In the genomic region with DNA sequence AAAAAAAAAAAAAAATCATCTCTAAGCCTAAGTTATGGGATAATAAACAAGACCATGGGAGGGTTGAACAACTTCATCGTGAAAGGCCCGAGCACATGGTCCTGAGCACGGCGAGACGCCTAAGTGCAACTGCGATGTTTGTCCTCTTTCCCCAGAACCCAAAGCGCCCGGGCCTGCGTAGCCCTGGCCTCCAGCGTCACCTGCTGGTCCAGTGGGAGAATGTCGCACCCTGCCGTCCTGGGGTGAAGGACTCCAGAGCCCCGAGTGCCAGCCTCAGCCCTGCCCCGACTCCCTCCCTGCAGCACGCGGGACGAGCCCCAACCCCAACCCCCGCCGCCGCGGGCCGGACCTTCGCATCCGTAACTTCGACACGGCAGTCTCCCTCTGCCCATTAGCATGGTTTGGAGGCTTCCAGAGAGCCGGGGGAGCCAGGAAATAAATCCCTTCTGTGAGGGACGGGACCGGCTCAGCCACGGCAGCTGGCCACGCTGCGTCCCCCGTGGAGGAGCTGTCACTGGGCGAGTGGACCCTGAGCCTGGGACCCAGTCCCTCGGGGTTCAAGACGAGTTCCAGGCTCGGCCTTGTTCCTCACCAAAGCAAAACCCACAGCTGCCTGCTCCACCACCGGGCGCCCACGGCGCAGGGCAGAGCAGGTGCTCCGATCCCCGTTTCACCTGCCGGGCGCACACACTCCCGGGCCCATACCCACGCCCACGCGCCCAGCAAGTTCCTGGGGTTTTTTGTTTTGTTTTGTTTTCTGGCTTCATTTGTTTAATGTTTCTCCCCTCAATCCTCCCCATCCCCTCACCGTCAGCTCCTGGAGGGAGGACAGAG, we compare ENCODE assay signal across 8 cellular contexts.
DNase-seq lines count a peak whose midpoint lies in the region; ATAC-seq and TF ChIP-seq lines count a peak whose summit lies in the region.

No MANE protein-coding gene starts in this region.

- H4K20me1 ChIP-seq in PC-9 (ENCODE audit: insufficient read depth), result no peaks in the 10 kb centered on the region

- H3K9ac ChIP-seq in HUES48 (ENCODE audit: low read depth, low read length), result no peak overlapping the region
- peak overlapping the region; percentile 51 for H3K9ac ChIP-seq in neuronal stem cell (ENCODE audit: low read depth, low read length, poor library complexity)

- H2AFZ ChIP-seq in PC-9 (peak overlapping the region; percentile 81), neuronal stem cell (ENCODE audit: low read length) (peak overlapping the region; percentile 90)

- POLR2A ChIA-PET in PC-9 (lab: Charles Lee; ENCODE audit: unreplicated experiment), result no interaction called here

- H3K4me2 ChIP-seq in PC-9 (peak overlapping the region; percentile 83), neuronal stem cell (ENCODE audit: insufficient read depth, low read length, poor library complexity, severe bottlenecking) (peak overlapping the region; percentile 59)

- H3K4me1 ChIP-seq in HUES48 (ENCODE audit: control insufficient read depth, insufficient read depth, low read length), result peaks cover 13% of the 10 kb centered on the region
- H3K4me1 ChIP-seq in PC-9 (replicated peaks; ENCODE audit: insufficient read depth), result peaks cover 14% of the 10 kb centered on the region; the same call in 1 of the 2 replicates
- peaks cover 0 to 19% (median 11%) of the 10 kb centered on the region in 3 donors for H3K4me1 ChIP-seq in gastroesophageal sphincter
- H3K4me1 ChIP-seq in neuronal stem cell (ENCODE audit: control insufficient read depth in 2 of 2, insufficient read depth in 1 of 2, low read depth in 1 of 2, low read length in 2 of 2), result peaks cover 5 to 14% of the 10 kb centered on the region in 2 donors
- H3K4me1 ChIP-seq in thoracic aorta (ENCODE audit: control insufficient read depth in 1 of 2, low read depth in 2 of 2), result peaks cover 12 to 13% of the 10 kb centered on the region in 2 donors

- no peak overlapping the region for H3K27ac ChIP-seq in HUES48 (ENCODE audit: low read depth, low read length)
- H3K27ac ChIP-seq in PC-9, result no peak overlapping the region
- no peak overlapping the region for H3K27ac ChIP-seq in gastroesophageal sphincter
- H3K27ac ChIP-seq in neuronal stem cell (replicated peaks; ENCODE audit: low read length), result no peak overlapping the region
- no peak overlapping the region for H3K27ac ChIP-seq in thoracic aorta

- H3K27me3 ChIP-seq in HUES48 (ENCODE audit: control insufficient read depth, insufficient read depth, low read length) (peaks cover 70% of the 10 kb centered on the region), PC-9 (ENCODE audit: insufficient read depth, low read depth) (no peaks in the 10 kb centered on the region), gastroesophageal sphincter (peaks cover 83% of the 10 kb centered on the region), neuronal stem cell (ENCODE audit: control insufficient read depth in 3 of 3, insufficient read depth in 3 of 3, low read depth in 1 of 3, low read length in 3 of 3) (peaks cover 11 to 71% (median 31%) of the 10 kb centered on the region in 3 experiments), thoracic aorta (replicated peaks; ENCODE audit: insufficient read depth) (peaks cover 3% of the 10 kb centered on the region)

- H3K23ac ChIP-seq in neuronal stem cell (ENCODE audit: low read depth, low read length, poor library complexity), result peak overlapping the region; percentile 4

- H3K9me3 ChIP-seq in HUES48 (ENCODE audit: control insufficient read depth, insufficient read depth, low read length), result no peaks in the 10 kb centered on the region
- no peaks in the 10 kb centered on the region for H3K9me3 ChIP-seq in PC-9 (ENCODE audit: insufficient read depth, low read depth)
- no peaks in the 10 kb centered on the region for H3K9me3 ChIP-seq in gastroesophageal sphincter
- no peaks in the 10 kb centered on the region for H3K9me3 ChIP-seq in neuronal stem cell (replicated peaks in 1 of 2; ENCODE audit: control insufficient read depth in 2 of 2, insufficient read depth in 1 of 2, low read depth in 1 of 2, low read length in 2 of 2)
- no peaks in the 10 kb centered on the region for H3K9me3 ChIP-seq in thoracic aorta

- no peak overlapping the region for H4K91ac ChIP-seq in neuronal stem cell (ENCODE audit: low read depth, low read length, poor library complexity)

- peak; percentile 42 for DNase-seq in DMS79 (lab: John Stamatoyannopoulos, UW)
- DNase-seq in PC-9, result peak; percentile 66 to 85
- peak; percentile 5 for DNase-seq in activated effector memory CD4-positive, alpha-beta T cell treated with Interleukin-2 at 50 U/mL for 16 hours
- peak; percentile 78 for DNase-seq in neuronal stem cell (ENCODE audit: low spot score)
- DNase-seq in thoracic aorta (ENCODE audit: low spot score), result peak; percentile 11

- no TSS peak for BruUV-seq in PC-9 (replicated peaks; lab: Mats Ljungman, UMichigan)

- 0 to 1% methylated on average over 19 of the region's 50 CpGs for WGBS in gastroesophageal sphincter (ENCODE audit: low coverage in 1 of 2), 2 donors
- WGBS in neuronal stem cell (ENCODE audit: extremely low coverage in 2 of 2, insufficient read length in 2 of 2, insufficient replicate concordance in 1 of 2), 2 donors, result no CpG with 5 or more reads among the region's 50 CpGs

- no peaks in the 10 kb centered on the region for H3K36me3 ChIP-seq in HUES48 (ENCODE audit: control insufficient read depth, insufficient read depth, low read length)
- no peaks in the 10 kb centered on the region for H3K36me3 ChIP-seq in PC-9 (ENCODE audit: low read depth)
- no peaks in the 10 kb centered on the region for H3K36me3 ChIP-seq in gastroesophageal sphincter
- no peaks in the 10 kb centered on the region for H3K36me3 ChIP-seq in neuronal stem cell (replicated peaks in 1 of 2; ENCODE audit: control insufficient read depth in 2 of 2, insufficient read depth in 2 of 2, low read length in 2 of 2)
- H3K36me3 ChIP-seq in thoracic aorta, result no peaks in the 10 kb centered on the region

- ATAC-seq in GM21423 (IDR thresholded peaks at IDR 0.05; ENCODE audit: unreplicated experiment) (peak; percentile 90), gastroesophageal sphincter (peak; percentile 83), thoracic aorta (ENCODE audit: insufficient number of reproducible peaks, low FRiP score, low read depth) (peak; percentile 35)

- H2BK12ac ChIP-seq in neuronal stem cell (ENCODE audit: low read length), result no peak overlapping the region

- peak; percentile 93 for TF ChIP-seq CTCF in PC-9 (conservative IDR thresholded peaks at IDR 0.05)
- peak in 3 of 4 experiments; percentile 79 to 91 (median 82) for TF ChIP-seq CTCF in gastroesophageal sphincter (IDR thresholded peaks at IDR 0.05)
- TF ChIP-seq CTCF in thoracic aorta (IDR thresholded peaks at IDR 0.05), result peak; percentile 73

- peak overlapping the region; percentile 69 for H3K4me3 ChIP-seq in HUES48 (ENCODE audit: low read depth, low read length)
- H3K4me3 ChIP-seq in PC-9, result peak overlapping the region; percentile 45; the same call in 1 of the 2 replicates
- peak overlapping the region in 1 of 2 donors; percentile 42 for H3K4me3 ChIP-seq in gastroesophageal sphincter
- peak overlapping the region in 1 of 2 donors; percentile 66 for H3K4me3 ChIP-seq in neuronal stem cell (ENCODE audit: low read length in 2 of 2)
- peak overlapping the region; percentile 48 for H3K4me3 ChIP-seq in thoracic aorta

- no peak overlapping the region for H3K4ac ChIP-seq in neuronal stem cell (ENCODE audit: low read length)

- H3K79me2 ChIP-seq in PC-9 (ENCODE audit: low read depth), result no peaks in the 10 kb centered on the region

- H2BK120ac ChIP-seq in neuronal stem cell (ENCODE audit: low read depth, low read length), result no peak overlapping the region

- no peak overlapping the region for H4K8ac ChIP-seq in neuronal stem cell (ENCODE audit: low read depth, low read length)

- H3K14ac ChIP-seq in neuronal stem cell (ENCODE audit: low read length), result no peak overlapping the region

- no peak overlapping the region for H2BK5ac ChIP-seq in neuronal stem cell (ENCODE audit: low read length)

- TF ChIP-seq POLR2A in gastroesophageal sphincter (IDR thresholded peaks at IDR 0.05), result no peak

- H3K79me1 ChIP-seq in neuronal stem cell (ENCODE audit: low read depth, low read length), result no peaks in the 10 kb centered on the region

- H2BK15ac ChIP-seq in neuronal stem cell (ENCODE audit: low read length), result peak overlapping the region; percentile 72

- CTCF ChIA-PET in PC-9 (lab: Charles Lee), result interaction anchor here (0.8 kb wide), 1 partner anchor 144 kb away, joined by 3 read pairs; no protein-coding TSS in a partner anchor

- H2AK5ac ChIP-seq in neuronal stem cell (ENCODE audit: low read depth, low read length), result no peak overlapping the region

- H3K18ac ChIP-seq in neuronal stem cell (ENCODE audit: low read length), result peak overlapping the region; percentile 72

- intact Hi-C loops in PC-9 (cut with micrococcal nuclease; ENCODE audit: unreplicated experiment), result loop anchor here (1.0 to 10.0 kb wide), 5 partner anchors 89 to 636 kb away; a partner anchor contains a TSS

- no peaks in the 10 kb centered on the region for H3K9me2 ChIP-seq in PC-9 (ENCODE audit: insufficient read depth)

- no peak for TF ChIP-seq EP300 in gastroesophageal sphincter (IDR thresholded peaks at IDR 0.05)

- H3F3A ChIP-seq in PC-9 (ENCODE audit: insufficient read depth, low read depth), result no peaks in the 10 kb centered on the region

Comparison
In these comparisons a context has a peak if more than half of its experiments do, and no peak if none do; other contexts are left out.
1. DNase-seq: peak in every context shown above with its lines; median percentile 78 in neuronal stem cell; 76 in PC-9; 42 in DMS79; 11 in thoracic aorta; 5 in activated effector memory CD4-positive, alpha-beta T cell treated with Interleukin-2 at 50 U/mL for 16 hours.
2. ATAC-seq: peak in every context shown above with its lines; median percentile 90 in GM21423; 83 in gastroesophageal sphincter; 35 in thoracic aorta.